ENCODE assay signal across 8 cellular contexts in genomic region chr16:67198238-67198734, GRCh38. TPM values are rescaled to one million over a fixed set of nuclear protein-coding genes. Genes with fewer than 3 reads are reported as not detected.
DNase-seq lines count a peak whose midpoint lies in the region; ATAC-seq and TF ChIP-seq lines count a peak whose summit lies in the region.

No MANE protein-coding gene starts in this region.

- H3K27me3 Mint-ChIP-seq in stimulated activated naive B cell treated with anti-CD40 and anti-IgM and Interleukin-4, amounts not matched to agents 10 μg/mL and 1 μg/mL and 100 μg/mL, for 72 hours: no peaks in the 10 kb centered on the region

- peaks cover 5 to 7% of the 10 kb centered on the region in 2 donors for H3K4me1 ChIP-seq in ascending aorta

- H3K27me3 ChIP-seq in ascending aorta: no peaks in the 10 kb centered on the region

- 39 to 59% methylated on average over 11 to 12 of the region's 12 CpGs for WGBS in lower leg skin, 2 donors

- no peaks in the 10 kb centered on the region for H3K9me3 ChIP-seq in ascending aorta

- H3K27ac Mint-ChIP-seq in stimulated activated naive B cell treated with anti-CD40 and anti-IgM and Interleukin-4, amounts not matched to agents 10 μg/mL and 1 μg/mL and 100 μg/mL, for 72 hours: peak overlapping the region; percentile 62

- peaks cover 22 to 60% of the 10 kb centered on the region in 2 donors for H3K4me1 Mint-ChIP-seq in stimulated activated naive B cell treated with anti-CD40 and anti-IgM and Interleukin-4, amounts not matched to agents 10 μg/mL and 1 μg/mL and 100 μg/mL, for 72 hours

- DNase-seq in DMS79 treated with DMSO at 0.1 percent for 48 hours (lab: John Stamatoyannopoulos, UW) (peak; percentile 63), ascending aorta (ENCODE audit: low spot score in 2 of 2) (no peak), hypothalamus (lab: John Stamatoyannopoulos, UW) (peak in 26 of 51 donors; percentile 4 to 54 (median 30)), NOMO-1 treated with dmso at 0.1 percent for 144 hours (lab: John Stamatoyannopoulos, UW; ENCODE audit: unreplicated experiment) (no peak), lower leg skin (ENCODE audit: low spot score in 2 of 2) (no peak)
- DNase-seq in stimulated activated naive B cell treated with anti-CD40 and anti-IgM and Interleukin-4, amounts not matched to agents 10 μg/mL and 1 μg/mL and 100 μg/mL, for 72 hours: no peak

- H3K27ac ChIP-seq in ascending aorta: no peak overlapping the region

- TF ChIP-seq POLR2A in lower leg skin (IDR thresholded peaks at IDR 0.05): no peak

- H3K4me3 ChIP-seq in ascending aorta (no peak overlapping the region), lower leg skin (ENCODE audit: low read depth, poor library complexity, severe bottlenecking) (no peak overlapping the region)

- intact Hi-C loops in ascending aorta (cut with DNase I) (no loop called here), lower leg skin (cut with DNase I; ENCODE audit: low total_unique reads) (no loop called here)

- H3K9me3 Mint-ChIP-seq in stimulated activated naive B cell treated with anti-CD40 and anti-IgM and Interleukin-4, amounts not matched to agents 10 μg/mL and 1 μg/mL and 100 μg/mL, for 72 hours: no peaks in the 10 kb centered on the region

- ATAC-seq in stimulated activated naive B cell treated with anti-CD40 and anti-IgM and Interleukin-4, amounts not matched to agents 10 μg/mL and 1 μg/mL and 100 μg/mL, for 72 hours (replicated peaks): peak; percentile 59 to 73
- no peak for ATAC-seq in HG02938 (IDR thresholded peaks at IDR 0.05; ENCODE audit: unreplicated experiment)

- H3K4me3 Mint-ChIP-seq in stimulated activated naive B cell treated with anti-CD40 and anti-IgM and Interleukin-4, amounts not matched to agents 10 μg/mL and 1 μg/mL and 100 μg/mL, for 72 hours: no peak overlapping the region

- peaks cover 48 to 70% of the 10 kb centered on the region in 2 donors for H3K36me3 Mint-ChIP-seq in stimulated activated naive B cell treated with anti-CD40 and anti-IgM and Interleukin-4, amounts not matched to agents 10 μg/mL and 1 μg/mL and 100 μg/mL, for 72 hours

- TF ChIP-seq CTCF in LNCAP (IDR thresholded peaks at IDR 0.05): peak; percentile 68
- TF ChIP-seq CTCF in ascending aorta (IDR thresholded peaks at IDR 0.05): peak; percentile 38 to 52 (median 41)
- no peak for TF ChIP-seq CTCF in lower leg skin (IDR thresholded peaks at IDR 0.05)

- peaks cover 60 to 68% of the 10 kb centered on the region in 2 donors for H3K36me3 ChIP-seq in ascending aorta

RNA-seq across cellular contexts. Expression of gene ELMO3, which starts 0.6 kb away (rescaled TPM):
- total RNA-seq in ascending aorta (not detected), lower leg skin (10 to 100 TPM; 37.2 to 62.2 (median 51.6) TPM)

RNA-seq across cellular contexts. Expression of gene E2F4, which starts 6.3 kb away (rescaled TPM):
- total RNA-seq in ascending aorta (114 TPM), lower leg skin (10 to 100 TPM; 56.8 to 74.8 (median 68.1) TPM)

RNA-seq across cellular contexts. Expression of gene EXOC3L1, which starts 8.3 kb away (rescaled TPM):
- 11.2 TPM for total RNA-seq in ascending aorta
- 1 to 10 TPM in 3 of 4 donors, under 1 TPM in 1; 0.95 to 3.8 (median 1.7) TPM for total RNA-seq in lower leg skin

RNA-seq across cellular contexts. Expression of gene MATCAP1, which starts 14.5 kb away (rescaled TPM):
- total RNA-seq in ascending aorta (18.9 TPM), lower leg skin (1 to 10 TPM; 5.1 to 8.9 (median 7.3) TPM)

RNA-seq across cellular contexts. Expression of gene NOL3, which starts 27.9 kb away (rescaled TPM):
- total RNA-seq in ascending aorta (87.6 TPM), lower leg skin (100 to 1,000 TPM in 2 of 4 donors, 10 to 100 TPM in 2; 84.3 to 139 (median 115) TPM)

Comparison
In these comparisons a context has a peak if more than half of its experiments do, and no peak if none do; other contexts are left out.
1. DNase-seq: peak in DMS79 treated with DMSO at 0.1 percent for 48 hours (single experiment) and hypothalamus (26 of 51); none in ascending aorta (0 of 2), stimulated activated naive B cell treated with anti-CD40 and anti-IgM and Interleukin-4, amounts not matched to agents 10 μg/mL and 1 μg/mL and 100 μg/mL, for 72 hours (single experiment), NOMO-1 treated with dmso at 0.1 percent for 144 hours (single experiment) and lower leg skin (0 of 2).
2. CTCF ChIP-seq: peak in LNCAP (single experiment) and ascending aorta (3 of 3); none in lower leg skin (0 of 3).
3. RNA of gene ELMO3, which starts 0.6 kb away (total RNA-seq): 37.2 to 62.2 TPM in lower leg skin; not detected in ascending aorta (single experiment); every median in the first group is over 10 times any median in the second.